Comparison of ENCODE assay signal across 8 cellular contexts in genomic region chr3:132352556-132353143, GRCh38. TPM values are rescaled to one million over a fixed set of nuclear protein-coding genes. Genes with fewer than 3 reads are reported as not detected.
DNase-seq lines count a peak whose midpoint lies in the region; ATAC-seq, FAIRE-seq and TF ChIP-seq lines count a peak whose summit lies in the region.

No MANE protein-coding gene starts in this region.

- H3K9me3 Mint-ChIP-seq in activated T-cell treated with anti-CD3 and anti-CD28 coated beads, Interleukin-2, amount 50 U/mL, for 4 hours: no peaks in the 10 kb centered on the region

- H3K4me3 Mint-ChIP-seq in activated T-cell treated with anti-CD3 and anti-CD28 coated beads, Interleukin-2, amount 50 U/mL, for 4 hours: no peak overlapping the region

- FAIRE-seq in RCC 7860 (lab: Jason Lieb, UNC): peak; percentile 55

- H3K9me3 ChIP-seq in tibial artery: no peaks in the 10 kb centered on the region

- ATAC-seq in GM21390 (IDR thresholded peaks at IDR 0.05; ENCODE audit: unreplicated experiment): peak; percentile 77
- ATAC-seq in activated T-cell treated with anti-CD3 and anti-CD28 coated beads, Interleukin-2, amount 50 U/mL, for 4 hours: peak; percentile 77 to 82
- peak; percentile 93 for ATAC-seq in omental fat pad (ENCODE audit: low FRiP score)

- H3K27ac ChIP-seq in tibial artery: no peak overlapping the region

- H3K27me3 ChIP-seq in tibial artery: no peaks in the 10 kb centered on the region

- no peaks in the 10 kb centered on the region for H3K36me3 Mint-ChIP-seq in activated T-cell treated with anti-CD3 and anti-CD28 coated beads, Interleukin-2, amount 50 U/mL, for 4 hours (ENCODE audit: insufficient read depth)

- no peaks in the 10 kb centered on the region for H3K36me3 ChIP-seq in tibial artery

- TF ChIP-seq CTCF in fibroblast of pulmonary artery (IDR thresholded peaks at IDR 0.05; ENCODE audit: low read length, missing control alignments): peak; percentile 97
- no peak for TF ChIP-seq CTCF in omental fat pad (IDR thresholded peaks at IDR 0.05)
- TF ChIP-seq CTCF in tibial artery (IDR thresholded peaks at IDR 0.05): peak; percentile 81 to 89

- H3K4me1 ChIP-seq in tibial artery: no peaks in the 10 kb centered on the region

- H3K4me1 Mint-ChIP-seq in activated T-cell treated with anti-CD3 and anti-CD28 coated beads, Interleukin-2, amount 50 U/mL, for 4 hours (ENCODE audit: low read depth): peaks cover 2% of the 10 kb centered on the region

- H3K27me3 Mint-ChIP-seq in activated T-cell treated with anti-CD3 and anti-CD28 coated beads, Interleukin-2, amount 50 U/mL, for 4 hours (ENCODE audit: low read depth): peaks cover 5% of the 10 kb centered on the region

- DNase-seq in CMK (ENCODE audit: low read depth) (peak; percentile 18), LHCN-M2 (ENCODE audit: low read depth) (peak; percentile 64), RCC 7860 (ENCODE audit: low spot score) (peak; percentile 58), fibroblast of pulmonary artery (ENCODE audit: low read depth) (peak; percentile 84), omental fat pad (ENCODE audit: low spot score) (peak; percentile 58), tibial artery (peak; percentile 67 to 73)
- peak; percentile 55 for DNase-seq in activated T-cell treated with anti-CD3 and anti-CD28 coated beads, Interleukin-2, amount 50 U/mL, for 4 hours

- H3K4me3 ChIP-seq in fibroblast of pulmonary artery (replicated peaks; ENCODE audit: low read depth, low read length) (no peak overlapping the region), tibial artery (no peak overlapping the region)

- intact Hi-C loops in tibial artery (cut with DNase I; ENCODE audit: low total_unique reads): loop anchor here (10.0 kb wide), 1 partner anchor 92 kb away; no protein-coding TSS in a partner anchor

RNA-seq across cellular contexts. Expression of gene ACP3, which starts 35.4 kb away (rescaled TPM):
- total RNA-seq in LHCN-M2 (2014; rRNA removed) (0.80 and 1.7 TPM in 2 replicates), omental fat pad (1 to 10 TPM; 2.0 to 4.6 (median 4.2) TPM)
- not detected for polyA plus RNA-seq in LHCN-M2 (2012)
- not detected for total RNA-seq in activated T-cell treated with anti-CD3 and anti-CD28 coated beads, Interleukin-2, amount 50 U/mL, for 4 hours

Comparison
In these comparisons a context has a peak if more than half of its experiments do, and no peak if none do; other contexts are left out.
1. DNase-seq: peak in every context shown above with its lines; median percentile 84 in fibroblast of pulmonary artery; 70 in tibial artery; 64 in LHCN-M2; 58 in RCC 7860; 58 in omental fat pad; 55 in activated T-cell treated with anti-CD3 and anti-CD28 coated beads, Interleukin-2, amount 50 U/mL, for 4 hours; 18 in CMK.
2. CTCF ChIP-seq: peak in fibroblast of pulmonary artery (single experiment) and tibial artery (2 of 2); none in omental fat pad (0 of 3).
3. Peak in every context shown above with its lines, with median percentiles within 50 percentile points of each other: ATAC-seq.